In genomic region chr12:67323007-67323406, GRCh38 we compare ENCODE assay signal across 19 cellular contexts. TPM values are rescaled to one million over a fixed set of nuclear protein-coding genes. Genes with fewer than 3 reads are reported as not detected.
DNase-seq lines count a peak whose midpoint lies in the region; ATAC-seq, FAIRE-seq and TF ChIP-seq lines count a peak whose summit lies in the region.
"Had no signal": no experiment of that assay in that cellular context is flagged by ENCODE, and none has a peak within 500 bp of the region (broad histone marks: within the 10 kb centered on the region; RNA-seq: fewer than 3 reads in every experiment).

No MANE protein-coding gene starts in this region.

- intact Hi-C loops in HCT116 (cut with micrococcal nuclease): no loop called here
- intact Hi-C loops in K562 (cut with micrococcal nuclease): no loop called here

- in situ Hi-C loops in K562 (cut with MboI): no loop called here

- H4K20me1 ChIP-seq in DND-41 (ENCODE audit: insufficient read depth, low read length) (no peaks in the 10 kb centered on the region), HCT116 (ENCODE audit: insufficient read depth) (no peaks in the 10 kb centered on the region), K562 (replicated peaks; ENCODE audit: control insufficient read depth, insufficient read depth, low read length) (no peaks in the 10 kb centered on the region)

- H3K79me2 ChIP-seq in DND-41 (ENCODE audit: insufficient read depth, low read length) (no peaks in the 10 kb centered on the region), HCT116 (ENCODE audit: insufficient read depth, low read length) (no peaks in the 10 kb centered on the region), K562 (ENCODE audit: control insufficient read depth, insufficient read depth, low read length) (no peaks in the 10 kb centered on the region)

- peaks cover 14 to 18% of the 10 kb centered on the region in 2 donors for H3K4me1 Mint-ChIP-seq in stimulated activated naive B cell treated with anti-CD40 and anti-IgM and Interleukin-4, amounts not matched to agents 10 μg/mL and 1 μg/mL and 100 μg/mL, for 72 hours

- no peaks in the 10 kb centered on the region for H3K9me2 ChIP-seq in HCT116 (ENCODE audit: insufficient read depth)

- peaks cover 0 to 1% of the 10 kb centered on the region in 2 donors for H3K9me3 Mint-ChIP-seq in stimulated activated naive B cell treated with anti-CD40 and anti-IgM and Interleukin-4, amounts not matched to agents 10 μg/mL and 1 μg/mL and 100 μg/mL, for 72 hours

- BruUV-seq in HCT116 (replicated peaks; lab: Mats Ljungman, UMichigan): no TSS peak
- no TSS peak for BruUV-seq in K562 (replicated peaks; lab: Mats Ljungman, UMichigan)

- H3K4me3 Mint-ChIP-seq in stimulated activated naive B cell treated with anti-CD40 and anti-IgM and Interleukin-4, amounts not matched to agents 10 μg/mL and 1 μg/mL and 100 μg/mL, for 72 hours: no peak overlapping the region
- H3K4me3 Mint-ChIP-seq: B cell; CD4-positive, alpha-beta T cell; IgD-negative memory B cell had no signal

- RAD21 ChIA-PET in HCT116 (lab: Charles Lee; ENCODE audit: low non-redundant PET in 1 of 2, low total read pairs in 2 of 2, uncharacterized antibody in 2 of 2, unreplicated experiment in 2 of 2): no interaction called here

- DNase-seq in DND-41 (no peak), HCT116 (ENCODE audit: low read depth, low spot score) (no peak), K562 (ENCODE audit: extremely low read depth in 1 of 4, low spot score in 3 of 4) (no peak), NCI-H226 (no peak), inferior parietal cortex (ENCODE audit: extremely low spot score) (no peak)
- DNase-seq in stimulated activated naive B cell treated with anti-CD40 and anti-IgM and Interleukin-4, amounts not matched to agents 10 μg/mL and 1 μg/mL and 100 μg/mL, for 72 hours: no peak
- DNase-seq in activated CD4-positive, alpha-beta T cell treated with anti-CD3 and anti-CD28 coated beads, Interleukin-2, amount 50 U/mL, for 4 hours: no peak
- DNase-seq: C1 segment of cervical spinal cord; Calu3; CD4-positive, alpha-beta T cell; DMS153; DMS79 treated with DMSO at 0.1 percent for 48 hours; GDM1; GM23248 had no signal

- ATAC-seq in DND-41 (ENCODE audit: insufficient read depth, low read depth) (peak; percentile 21; the same call in 2 of the 3 replicates), HCT116 (no peak), K562 (peak; percentile 47)
- ATAC-seq in stimulated activated naive B cell treated with anti-CD40 and anti-IgM and Interleukin-4, amounts not matched to agents 10 μg/mL and 1 μg/mL and 100 μg/mL, for 72 hours (replicated peaks): no peak

- H3K27ac Mint-ChIP-seq in stimulated activated naive B cell treated with anti-CD40 and anti-IgM and Interleukin-4, amounts not matched to agents 10 μg/mL and 1 μg/mL and 100 μg/mL, for 72 hours: peak overlapping the region; percentile 56
- H3K27ac Mint-ChIP-seq: B cell; CD4-positive, alpha-beta T cell; IgD-negative memory B cell had no signal

- TF ChIP-seq POLR2A in HCT116 (IDR thresholded peaks at IDR 0.05; ENCODE audit: borderline replicate concordance, extremely low read depth, insufficient read depth, insufficient read length): no peak
- no peak for TF ChIP-seq POLR2A in K562 (conservative IDR thresholded peaks at IDR 0.05)

- H3K9me3 ChIP-seq in DND-41 (ENCODE audit: insufficient read depth, low read length, severe bottlenecking): no peaks in the 10 kb centered on the region
- no peaks in the 10 kb centered on the region for H3K9me3 ChIP-seq in HCT116 (ENCODE audit: control insufficient read depth in 1 of 2, insufficient read depth in 1 of 2, low read depth in 1 of 2, low read length in 2 of 2)
- H3K9me3 ChIP-seq in K562 (replicated peaks; ENCODE audit: control insufficient read depth, insufficient read depth, low read depth, low read length): no peaks in the 10 kb centered on the region; the same call in 1 of the 2 replicates

- no peaks in the 10 kb centered on the region for H3K4me1 ChIP-seq in DND-41 (ENCODE audit: insufficient read depth, low read length)
- H3K4me1 ChIP-seq in HCT116 (ENCODE audit: control insufficient read depth in 1 of 2, insufficient read depth in 2 of 2, low read length in 2 of 2): no peaks in the 10 kb centered on the region
- no peaks in the 10 kb centered on the region for H3K4me1 ChIP-seq in K562 (replicated peaks in 1 of 2; ENCODE audit: control insufficient read depth in 2 of 2, insufficient read depth in 2 of 2, low read length in 2 of 2)

- H3K27ac ChIP-seq in DND-41 (ENCODE audit: low read length): no peak overlapping the region
- no peak overlapping the region for H3K27ac ChIP-seq in HCT116 (ENCODE audit: low read depth, low read length)
- H3K27ac ChIP-seq in K562 (ENCODE audit: extremely low read depth, low read depth, low read length): no peak overlapping the region
- H3K27ac ChIP-seq: GM23248 had no signal

- H3K4me2 ChIP-seq in DND-41 (ENCODE audit: insufficient read depth, low read length) (no peak overlapping the region), HCT116 (ENCODE audit: low read length) (no peak overlapping the region), K562 (ENCODE audit: insufficient read depth, low read length) (no peak overlapping the region)

- peaks cover 25 to 40% of the 10 kb centered on the region in 2 donors for H3K36me3 Mint-ChIP-seq in stimulated activated naive B cell treated with anti-CD40 and anti-IgM and Interleukin-4, amounts not matched to agents 10 μg/mL and 1 μg/mL and 100 μg/mL, for 72 hours
- H3K36me3 Mint-ChIP-seq: IgD-negative memory B cell had no signal

- H3K36me3 ChIP-seq in DND-41 (ENCODE audit: insufficient read depth, low read length): peaks cover 15% of the 10 kb centered on the region; the same call in 1 of the 2 replicates
- H3K36me3 ChIP-seq in HCT116 (ENCODE audit: control insufficient read depth in 1 of 2, insufficient read depth in 2 of 2, low read length in 2 of 2): no peaks in the 10 kb centered on the region; a peak in 1 of 4 replicates
- peaks cover 4% of the 10 kb centered on the region; the same call in 1 of the 3 replicates for H3K36me3 ChIP-seq in K562 (ENCODE audit: control insufficient read depth, insufficient read depth, low read length)

- TF ChIP-seq CTCF in DND-41 (IDR thresholded peaks at IDR 0.05; ENCODE audit: borderline replicate concordance, extremely low read depth, low read length, poor library complexity, severe bottlenecking) (no peak), HCT116 (IDR thresholded peaks at IDR 0.05 in 2 of 3, conservative IDR thresholded peaks at IDR 0.05 in 1 of 3; ENCODE audit: borderline replicate concordance in 1 of 3, insufficient read depth in 1 of 3, low read depth in 2 of 3, low read length in 2 of 3) (no peak), K562 (IDR thresholded peaks at IDR 0.05 in 2 of 3, conservative IDR thresholded peaks at IDR 0.05 in 1 of 3; ENCODE audit: insufficient read depth in 2 of 3, low read depth in 1 of 3, low read length in 3 of 3) (no peak)

- H2AFZ ChIP-seq in DND-41 (ENCODE audit: low read depth, low read length) (no peak overlapping the region), HCT116 (ENCODE audit: low read depth, low read length, poor library complexity, severe bottlenecking) (no peak overlapping the region), K562 (ENCODE audit: low read depth, low read length) (no peak overlapping the region)
- H2AFZ ChIP-seq: GM23248 had no signal

- POLR2A ChIA-PET in HCT116 (lab: Charles Lee): no interaction called here
- POLR2A ChIA-PET in K562 (lab: Yijun Ruan, JAX): interaction anchor here (0.6 to 1.8 kb wide), 2 partner anchors 11 to 35 kb away, joined by 3 to 10 read pairs; no protein-coding TSS in a partner anchor

- no peak overlapping the region for H3K9ac ChIP-seq in DND-41 (ENCODE audit: low read depth, low read length)
- no peak overlapping the region for H3K9ac ChIP-seq in HCT116 (ENCODE audit: low read length)
- H3K9ac ChIP-seq in K562 (ENCODE audit: insufficient read depth in 1 of 2, low read depth in 2 of 2, low read length in 2 of 2): no peak overlapping the region
- H3K9ac ChIP-seq: GM23248 had no signal

- no peak for TF ChIP-seq EP300 in K562 (IDR thresholded peaks at IDR 0.05; ENCODE audit: low read length)

- FAIRE-seq in K562 (lab: Jason Lieb, UNC): no peak
- FAIRE-seq: A204.1, GM18507, H54 had no signal

- TF ChIP-seq RAD21 in HCT116 (IDR thresholded peaks at IDR 0.05; ENCODE audit: low read depth) (no peak), K562 (CRISPR knock-in tag; conservative IDR thresholded peaks at IDR 0.05 in 1 of 2, IDR thresholded peaks at IDR 0.05 in 1 of 2) (no peak)

- no peaks in the 10 kb centered on the region for H3K9me1 ChIP-seq in K562 (ENCODE audit: control insufficient read depth, insufficient read depth, low read length)

- H3K4me3 ChIP-seq in DND-41 (ENCODE audit: low read depth in 1 of 2, low read length in 2 of 2) (no peak overlapping the region), HCT116 (replicated peaks in 1 of 2; ENCODE audit: low read depth in 1 of 2, low read length in 2 of 2) (no peak overlapping the region), K562 (no peak overlapping the region)
- H3K4me3 ChIP-seq: GM23248 had no signal

- CTCF ChIA-PET in HCT116 (lab: Charles Lee): no interaction called here
- CTCF ChIA-PET in K562 (lab: Yijun Ruan, JAX; ENCODE audit: low intra/inter-chr PET ratio): no interaction called here

- H3K27me3 Mint-ChIP-seq in stimulated activated naive B cell treated with anti-CD40 and anti-IgM and Interleukin-4, amounts not matched to agents 10 μg/mL and 1 μg/mL and 100 μg/mL, for 72 hours: no peaks in the 10 kb centered on the region
- H3K27me3 Mint-ChIP-seq: B cell; CD4-positive, alpha-beta T cell; IgD-negative memory B cell had no signal

- no peaks in the 10 kb centered on the region for H3K27me3 ChIP-seq in DND-41 (ENCODE audit: insufficient read depth, low read length, poor library complexity)
- no peaks in the 10 kb centered on the region for H3K27me3 ChIP-seq in HCT116 (ENCODE audit: insufficient read depth, low read length)
- H3K27me3 ChIP-seq in K562 (ENCODE audit: control insufficient read depth in 2 of 2, insufficient read depth in 2 of 2, low read length in 2 of 2): peaks cover 0 to 2% of the 10 kb centered on the region in 2 experiments; a peak in 2 of 5 replicates

- WGBS in K562 (ENCODE audit: insufficient coverage, low coverage, missing lambda C conversion rate): 63% methylated on average over 3 of the region's 3 CpGs

RNA-seq across cellular contexts. Expression of gene CAND1, which starts 53.8 kb away (rescaled TPM):
- 155 TPM for total RNA-seq in HCT116 (2021; ENCODE audit: unreplicated experiment)
- 41.0 and 45.3 TPM in 2 replicates for polyA plus RNA-seq in HCT116 (2012)
- total RNA-seq in K562 (2011; cell fraction: chromatin; rRNA removed; ENCODE audit: low replicate concordance): 52.0 and 222 TPM in 2 replicates
- total RNA-seq in K562 (2011; cell fraction: nucleolus; rRNA removed): 26.5 and 37.0 TPM in 2 replicates
- 70.0 and 96.4 TPM in 2 replicates for total RNA-seq in K562 (2011; cell fraction: nucleoplasm; rRNA removed)
- 77.5 and 97.2 TPM in 2 replicates for total RNA-seq in K562 (2014; rRNA removed)
- total RNA-seq in K562 (2014; rRNA removed; fragmentation: Illumina TruSeq; extraction: Trizol): 116 and 127 TPM in 2 replicates
- total RNA-seq in K562 (2015; rRNA removed; fragmentation: Illumina TruSeq; extraction: Trizol): 72.7 and 80.0 TPM in 2 replicates
- total RNA-seq in K562 (2021): 142 and 144 TPM in 2 replicates
- 134 and 167 TPM in 2 replicates for polyA plus RNA-seq in K562 (2011; rRNA removed)
- polyA plus RNA-seq in K562 (2011; cell fraction: cytosol; rRNA removed): 20.3 and 40.9 TPM in 2 replicates
- polyA plus RNA-seq in K562 (2011; cell fraction: nucleus; rRNA removed): 42.3 and 66.0 TPM in 2 replicates
- polyA plus RNA-seq in K562 (2012): 47.5 and 49.5 TPM in 2 replicates
- 50.1 and 51.3 TPM in 2 replicates for polyA plus RNA-seq in K562 (2014; fragmentation: Illumina TruSeq; extraction: Trizol)
- polyA plus RNA-seq in K562 (2014; fragmentation: Nextera tagmentation; extraction: Ambion mirVana): 10 to 100 TPM; 24.0 to 32.3 TPM
- 40.7 and 43.5 TPM in 2 replicates for polyA plus RNA-seq in K562 (2014; rRNA removed)
- polyA minus RNA-seq in K562 (2011; rRNA and poly(A)+ RNA removed): 204 and 240 TPM in 2 replicates
- polyA minus RNA-seq in K562 (2011; cell fraction: cytosol; rRNA and poly(A)+ RNA removed): 63.5 and 70.4 TPM in 2 replicates
- 53.9 and 102 TPM in 2 replicates for polyA minus RNA-seq in K562 (2011; cell fraction: nucleus; rRNA and poly(A)+ RNA removed)

Comparison
In these comparisons a context has a peak if more than half of its experiments do, and no peak if none do; other contexts are left out.
1. ATAC-seq: peak in DND-41 (single experiment) and K562 (single experiment); none in HCT116 (single experiment) and stimulated activated naive B cell treated with anti-CD40 and anti-IgM and Interleukin-4, amounts not matched to agents 10 μg/mL and 1 μg/mL and 100 μg/mL, for 72 hours (0 of 2).